In the genomic region with DNA sequence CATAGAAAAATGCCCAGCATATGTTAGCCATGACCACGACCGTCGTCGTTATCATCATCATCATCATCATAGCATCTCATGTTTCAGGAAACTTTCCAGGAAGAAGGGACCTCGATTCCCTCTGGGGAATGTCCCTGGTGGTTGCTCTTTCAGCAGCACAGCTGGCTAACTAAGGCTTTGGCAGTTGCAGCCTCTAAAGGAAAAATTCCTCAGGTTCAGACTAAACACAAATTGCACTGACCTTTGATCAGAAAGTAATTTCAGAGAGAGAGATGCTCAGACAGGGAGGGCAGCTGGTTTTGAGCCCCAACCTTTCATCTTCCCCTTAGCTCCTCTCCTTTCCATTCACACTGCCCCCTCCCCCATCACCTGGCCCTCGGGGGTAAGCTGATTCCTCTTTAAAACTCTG, we compare ENCODE assay signal across 9 cellular contexts. TPM values are rescaled to one million over a fixed set of nuclear protein-coding genes. Genes with fewer than 3 reads are reported as not detected.
A peak's percentile ranks its signal among the peaks of the same experiment; 100 is the strongest.
DNase-seq lines count a peak whose midpoint lies in the region; ATAC-seq and TF ChIP-seq lines count a peak whose summit lies in the region.
"Had no signal": no experiment of that assay in that cellular context is flagged by ENCODE, and none has a peak within 500 bp of the region (broad histone marks: within the 10 kb centered on the region; RNA-seq: fewer than 3 reads in every experiment).

No MANE protein-coding gene starts in this region.

- in situ Hi-C loops in brain microvascular endothelial cell (cut with HindIII; ENCODE audit: low pct_ligation_motif_present, low sequenced_read_pairs) = no loop called here

- no peaks in the 10 kb centered on the region for H3K4me1 Mint-ChIP-seq in mesothelial cell of epicardium

- no peaks in the 10 kb centered on the region for H3K36me3 Mint-ChIP-seq in mesothelial cell of epicardium

- peak; percentile 16 for TF ChIP-seq CTCF in brain microvascular endothelial cell (IDR thresholded peaks at IDR 0.05; ENCODE audit: low read depth, low read length, missing control alignments)
- no peak for TF ChIP-seq CTCF in spleen (IDR thresholded peaks at IDR 0.05 in 8 of 11, conservative IDR thresholded peaks at IDR 0.05 in 3 of 11)
- no peak for TF ChIP-seq CTCF in mesothelial cell of epicardium (IDR thresholded peaks at IDR 0.05; ENCODE audit: unreplicated experiment)

- H3K9me3 Mint-ChIP-seq in mesothelial cell of epicardium = no peaks in the 10 kb centered on the region

- intact Hi-C loops in Right ventricle myocardium inferior (cut with DNase I) = no loop called here
- intact Hi-C loops in left cardiac atrium (cut with DNase I) = no loop called here
- intact Hi-C loops in spleen (cut with DNase I; ENCODE audit: low total_unique reads) = no loop called here

- peaks cover 0 to 7% (median 0%) of the 10 kb centered on the region in 6 donors for H3K4me1 ChIP-seq in spleen

- H3K4me3 ChIP-seq in brain microvascular endothelial cell (ENCODE audit: low read depth, low read length) (no peak overlapping the region), spleen (no peak overlapping the region)
- H3K4me3 ChIP-seq: upper lobe of left lung had no signal

- 9 to 20% (median 13%) methylated on average over 6 of the region's 6 CpGs for WGBS in spleen, 5 donors

- no peaks in the 10 kb centered on the region for H3K9me3 ChIP-seq in spleen
- H3K9me3 ChIP-seq: upper lobe of left lung had no signal

- H3K27me3 Mint-ChIP-seq in mesothelial cell of epicardium (ENCODE audit: low read depth) = peaks cover 36% of the 10 kb centered on the region

- H3K36me3 ChIP-seq in brain microvascular endothelial cell (replicated peaks) (no peaks in the 10 kb centered on the region), spleen (peaks cover 0 to 64% (median 2%) of the 10 kb centered on the region in 6 donors)

- ATAC-seq in Right ventricle myocardium inferior = no peak
- no peak for ATAC-seq in left cardiac atrium

- no peak overlapping the region for H3K27ac Mint-ChIP-seq in mesothelial cell of epicardium

- no peaks in the 10 kb centered on the region for H3K27me3 ChIP-seq in brain microvascular endothelial cell (replicated peaks)
- H3K27me3 ChIP-seq in spleen (replicated peaks in 1 of 7) = peaks cover 0 to 32% (median 0%) of the 10 kb centered on the region in 7 donors
- H3K27me3 ChIP-seq: upper lobe of left lung had no signal

- H3K4me3 Mint-ChIP-seq in mesothelial cell of epicardium = no peak overlapping the region

- TF ChIP-seq POLR2A in spleen (IDR thresholded peaks at IDR 0.05) = no peak

- H3K27ac ChIP-seq in brain microvascular endothelial cell = no peak overlapping the region
- H3K27ac ChIP-seq in spleen = no peak overlapping the region
- H3K27ac ChIP-seq: HL-60, upper lobe of left lung had no signal

- DNase-seq in Right ventricle myocardium inferior (ENCODE audit: missing footprints) = peak; percentile 17
- DNase-seq in left cardiac atrium = no peak
- peak; percentile 22 for DNase-seq in brain microvascular endothelial cell
- peak; percentile 9 for DNase-seq in spleen
- no peak for DNase-seq in NCI-H226
- DNase-seq in mesothelial cell of epicardium (ENCODE audit: low spot score in 2 of 2, unreplicated experiment in 2 of 2) = no peak
- DNase-seq: NCI-H1436, upper lobe of left lung had no signal

RNA-seq across cellular contexts. Expression of a gene that starts 5.6 kb away (rescaled TPM):
- total RNA-seq in Right ventricle myocardium inferior = 8.8 TPM
- total RNA-seq in left cardiac atrium = 100 to 1,000 TPM in 1 of 2 donors, 10 to 100 TPM in 1; 50.3 to 113 TPM
- total RNA-seq in spleen = 10 to 100 TPM in 6 of 7 donors, 1 to 10 TPM in 1; 5.4 to 35.8 (median 20.1) TPM
- polyA plus RNA-seq in spleen = 10 to 100 TPM; 24.1 to 31.2 (median 24.3) TPM
- 1.4 to 2.4 TPM (median 1.8 TPM) in 3 replicates for total RNA-seq in mesothelial cell of epicardium

RNA-seq across cellular contexts. Expression of a gene that starts 12.7 kb away (rescaled TPM):
- total RNA-seq in Right ventricle myocardium inferior (8.9 TPM), left cardiac atrium (10 to 100 TPM; 12.3 to 30.0 TPM), spleen (100 to 1,000 TPM in 2 of 7 donors, 10 to 100 TPM in 5; 62.5 to 173 (median 83.2) TPM), mesothelial cell of epicardium (1.6 to 2.9 TPM (median 2.7 TPM) in 3 replicates)
- polyA plus RNA-seq in spleen = 10 to 100 TPM; 17.2 to 28.4 (median 25.4) TPM

RNA-seq across cellular contexts. Expression of a gene that starts 18.5 kb away (rescaled TPM):
- 41.9 TPM for total RNA-seq in Right ventricle myocardium inferior
- total RNA-seq in left cardiac atrium = 10 to 100 TPM; 39.8 to 53.7 TPM
- total RNA-seq in spleen = 10 to 100 TPM; 37.4 to 50.7 (median 44.8) TPM
- 10 to 100 TPM; 35.0 to 47.1 (median 45.3) TPM for polyA plus RNA-seq in spleen
- 55.5 to 60.0 TPM (median 59.8 TPM) in 3 replicates for total RNA-seq in mesothelial cell of epicardium

RNA-seq across cellular contexts. Expression of a gene that starts 18.7 kb away (rescaled TPM):
- 30.7 TPM for total RNA-seq in Right ventricle myocardium inferior
- 10 to 100 TPM; 36.8 to 45.1 TPM for total RNA-seq in left cardiac atrium
- total RNA-seq in spleen = 100 to 1,000 TPM in 1 of 7 donors, 10 to 100 TPM in 6; 52.1 to 102 (median 75.7) TPM
- 100 to 1,000 TPM in 2 of 3 donors, 10 to 100 TPM in 1; 61.8 to 107 (median 102) TPM for polyA plus RNA-seq in spleen
- total RNA-seq in mesothelial cell of epicardium = 78.6 to 84.3 TPM (median 82.0 TPM) in 3 replicates

RNA-seq across cellular contexts. Expression of a gene that starts 31.7 kb away (rescaled TPM):
- total RNA-seq in Right ventricle myocardium inferior = 9.8 TPM
- total RNA-seq in left cardiac atrium = 10 to 100 TPM; 12.8 to 20.9 TPM
- total RNA-seq in spleen = 10 to 100 TPM; 21.0 to 34.3 (median 26.2) TPM
- polyA plus RNA-seq in spleen = 10 to 100 TPM; 19.1 to 28.1 (median 26.3) TPM
- 25.2 to 28.1 TPM (median 26.1 TPM) in 3 replicates for total RNA-seq in mesothelial cell of epicardium

Comparison
In these comparisons a context has a peak if more than half of its experiments do, and no peak if none do; other contexts are left out.
1. DNase-seq: peak in Right ventricle myocardium inferior (single experiment), brain microvascular endothelial cell (single experiment) and spleen (single experiment); none in left cardiac atrium (single experiment), NCI-H226 (single experiment) and mesothelial cell of epicardium (0 of 2).